ENCODE assay signal across 22 cellular contexts in the genomic region with DNA sequence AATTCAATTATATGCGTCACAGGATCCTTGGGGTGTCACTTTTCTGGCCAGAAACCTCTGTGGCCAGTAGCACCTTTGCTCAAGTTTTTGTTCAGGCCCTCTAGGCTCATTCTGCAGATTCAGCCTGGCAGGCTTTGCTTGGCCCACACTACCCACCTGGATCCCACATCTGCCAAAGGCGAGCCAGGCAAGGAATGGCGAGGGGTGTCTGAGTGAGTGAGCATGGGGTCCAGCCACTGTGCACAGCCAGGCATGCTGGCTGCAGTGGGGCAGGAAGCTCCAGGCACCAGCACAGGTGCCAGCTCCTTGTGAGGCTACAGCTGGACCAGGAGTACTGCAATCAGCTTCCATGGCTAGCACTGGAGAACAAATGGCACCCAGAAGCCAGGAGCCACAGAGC.
"Had no signal": no experiment of that assay in that cellular context is flagged by ENCODE, and none has a peak within 500 bp of the region (broad histone marks: within the 10 kb centered on the region; RNA-seq: fewer than 3 reads in every experiment).

No MANE protein-coding gene starts in this region.

- ATAC-seq: naive thymus-derived CD4-positive, alpha-beta T cell; natural killer cell; psoas muscle; right cardiac atrium; right lobe of liver; stimulated activated effector memory CD8-positive, alpha-beta T cell treated with anti-CD3 and anti-CD28 coated beads, Interleukin-12 subunit alpha, Interleukin-12 subunit beta, amount 100 ng/mL, for 72 hours; stimulated activated naive B cell treated with anti-CD40 and anti-IgM and Interleukin-4, amounts not matched to agents 10 μg/mL and 1 μg/mL and 100 μg/mL, for 72 hours had no signal

- H3K36me3 ChIP-seq: neural progenitor cell, ovary, right lobe of liver, sigmoid colon, stomach, tibial artery, transverse colon, vagina had no signal

- H3K4me3 ChIP-seq: neural progenitor cell, ovary, psoas muscle, right lobe of liver, sigmoid colon, stomach, tibial artery, transverse colon, vagina had no signal

- H3K27ac ChIP-seq: neural progenitor cell, ovary, parathyroid adenoma, psoas muscle, right lobe of liver, sigmoid colon, stomach, tibial artery, transverse colon, vagina had no signal

- H3K27me3 ChIP-seq: neural progenitor cell, ovary, right lobe of liver, sigmoid colon, stomach, tibial artery, transverse colon, vagina had no signal

- H3K4me1 ChIP-seq: neural progenitor cell, parathyroid adenoma, psoas muscle, right lobe of liver, sigmoid colon, stomach, tibial artery, transverse colon, vagina had no signal

- DNase-seq: naive thymus-derived CD4-positive, alpha-beta T cell; natural killer cell; occipital lobe; ovary; psoas muscle; right cardiac atrium; right lobe of liver; sigmoid colon; small intestine; stimulated activated CD4-positive, alpha-beta T cell treated with anti-CD3 and anti-CD28 coated beads, Interleukin-15, amount 100 ng/mL, for 24 hours; stimulated activated CD4-positive, alpha-beta T cell treated with anti-CD3 and anti-CD28 coated beads, Interleukin-2, amount 100 ng/mL, for 24 hours; stimulated activated CD4-positive, alpha-beta T cell treated with anti-CD3 and anti-CD28 coated beads, Interleukin-2, amount 100 ng/mL, for 48 hours; stimulated activated CD4-positive, alpha-beta T cell treated with anti-CD3 and anti-CD28 coated beads, Interleukin-4, amount 100 ng/mL, for 24 hours; stimulated activated naive B cell treated with anti-CD40 and anti-IgM and Interleukin-4, amounts not matched to agents 10 μg/mL and 1 μg/mL and 100 μg/mL, for 72 hours; stimulated activated naive CD4-positive, alpha-beta T cell treated with Interleukin-2 at 50 U/mL for 16 hours; stomach; tibial artery; transverse colon had no signal

- H3K9me3 ChIP-seq: ovary, right lobe of liver, vagina had no signal
